In genomic region chr11:44708523-44709280, GRCh38 we compare ENCODE assay signal across 20 cellular contexts.
"Had no signal": no experiment of that assay in that cellular context is flagged by ENCODE, and none has a peak within 500 bp of the region (broad histone marks: within the 10 kb centered on the region; RNA-seq: fewer than 3 reads in every experiment).

No MANE protein-coding gene starts in this region.

- H3K36me3 ChIP-seq: brain microvascular endothelial cell, lower lobe of right lung, thyroid gland had no signal

- H3K4me3 ChIP-seq: coronary artery, lower lobe of right lung, thyroid gland had no signal

- H3K27ac ChIP-seq: brain microvascular endothelial cell, coronary artery, lower lobe of right lung, thyroid gland had no signal

- H3K27ac Mint-ChIP-seq: activated CD8-positive, alpha-beta T cell treated with anti-CD3 and anti-CD28 coated beads, Interleukin-2, amount 10 ng/mL, durations not matched to agents 7 days and 5 days; activated naive CD8-positive, alpha-beta T cell treated with anti-CD3 and anti-CD28 coated beads, Interleukin-2, amount 10 ng/mL, durations not matched to agents 7 days and 5 days; stimulated activated memory B cell treated with anti-CD40 and anti-IgM and Interleukin-4, amounts not matched to agents 10 μg/mL and 1 μg/mL and 100 μg/mL, for 72 hours; T-helper 1 cell treated with Interleukin-12 subunit alpha and Interleukin-12 subunit beta and Interleukin-4 antibody, amounts not matched to agents 30 μg/mL and 1 μg/mL, for 36 hours; WTC11 had no signal

- DNase-seq: activated CD4-positive, alpha-beta T cell treated with anti-CD3 and anti-CD28 coated beads for 48 hours; activated CD8-positive, alpha-beta memory T cell treated with anti-CD3 and anti-CD28 coated beads, Interleukin-2, amount 50 U/mL, for 4 hours; activated CD8-positive, alpha-beta T cell treated with anti-CD3 and anti-CD28 coated beads, Interleukin-2, amount 10 ng/mL, durations not matched to agents 7 days and 5 days; activated naive CD4-positive, alpha-beta T cell; activated naive CD8-positive, alpha-beta T cell treated with anti-CD3 and anti-CD28 coated beads, Interleukin-2, amount 10 ng/mL, durations not matched to agents 7 days and 5 days; effector CD4-positive, alpha-beta T cell; foreskin fibroblast; glutamatergic neuron; kidney glomerular epithelial cell; lower lobe of right lung; naive B cell; posterior cingulate gyrus; retina; thyroid gland had no signal

- H3K4me1 ChIP-seq: lower lobe of right lung had no signal

- H3K27me3 ChIP-seq: brain microvascular endothelial cell, thyroid gland had no signal

- H3K9me3 ChIP-seq: lower lobe of right lung, thyroid gland had no signal

- H3K4me3 Mint-ChIP-seq: activated CD8-positive, alpha-beta T cell treated with anti-CD3 and anti-CD28 coated beads, Interleukin-2, amount 10 ng/mL, durations not matched to agents 7 days and 5 days; activated naive CD8-positive, alpha-beta T cell treated with anti-CD3 and anti-CD28 coated beads, Interleukin-2, amount 10 ng/mL, durations not matched to agents 7 days and 5 days; central memory CD8-positive, alpha-beta T cell; naive B cell; stimulated activated memory B cell treated with anti-CD40 and anti-IgM and Interleukin-4, amounts not matched to agents 10 μg/mL and 1 μg/mL and 100 μg/mL, for 72 hours; T-helper 1 cell treated with Interleukin-12 subunit alpha and Interleukin-12 subunit beta and Interleukin-4 antibody, amounts not matched to agents 30 μg/mL and 1 μg/mL, for 36 hours; WTC11 had no signal

- H3K36me3 Mint-ChIP-seq: activated naive CD8-positive, alpha-beta T cell treated with anti-CD3 and anti-CD28 coated beads, Interleukin-2, amount 10 ng/mL, durations not matched to agents 7 days and 5 days; stimulated activated memory B cell treated with anti-CD40 and anti-IgM and Interleukin-4, amounts not matched to agents 10 μg/mL and 1 μg/mL and 100 μg/mL, for 72 hours had no signal

- H3K4me1 Mint-ChIP-seq: naive B cell; stimulated activated memory B cell treated with anti-CD40 and anti-IgM and Interleukin-4, amounts not matched to agents 10 μg/mL and 1 μg/mL and 100 μg/mL, for 72 hours had no signal

- H3K9me3 Mint-ChIP-seq: central memory CD8-positive, alpha-beta T cell had no signal
